Comparison of ENCODE assay signal across 8 cellular contexts in genomic region chr13:36275190-36276002, GRCh38. TPM values are rescaled to one million over a fixed set of nuclear protein-coding genes. Genes with fewer than 3 reads are reported as not detected.
DNase-seq lines count a peak whose midpoint lies in the region; ATAC-seq and TF ChIP-seq lines count a peak whose summit lies in the region.

No MANE protein-coding gene starts in this region.

- ATAC-seq in foreskin keratinocyte, result peak; percentile 51
- no peak for ATAC-seq in GM21717 (IDR thresholded peaks at IDR 0.05; ENCODE audit: unreplicated experiment)
- no peak for ATAC-seq in T-cell (replicated peaks in 1 of 4)

- H3K27ac ChIP-seq in foreskin keratinocyte, result no peak overlapping the region

- H3K4me3 Mint-ChIP-seq in T-cell, result no peak overlapping the region

- H3K4me1 ChIP-seq in foreskin keratinocyte, result no peaks in the 10 kb centered on the region

- H3K4me1 Mint-ChIP-seq in T-cell, result no peaks in the 10 kb centered on the region

- no peak overlapping the region for H3K27ac Mint-ChIP-seq in T-cell

- no peaks in the 10 kb centered on the region for H3K9me3 Mint-ChIP-seq in T-cell

- no peak for DNase-seq in GM06990 (ENCODE audit: extremely low read depth, insufficient read length)
- peak; percentile 31 for DNase-seq in MV-4-11 (lab: John Stamatoyannopoulos, UW)
- peak; percentile 36 for DNase-seq in SKM-1 (lab: John Stamatoyannopoulos, UW; ENCODE audit: unreplicated experiment)
- DNase-seq in foreskin keratinocyte, result peak in 1 of 2 donors; percentile 26
- no peak for DNase-seq in retinal pigment epithelial cell (ENCODE audit: low read depth)
- DNase-seq in activated gamma-delta T cell treated with Interleukin-2 at 50 U/mL for 16 hours, result no peak
- no peak for DNase-seq in T-cell

- no peak overlapping the region for H3K4me3 ChIP-seq in GM06990 (replicated peaks; ENCODE audit: low read depth, low read length)
- no peak overlapping the region for H3K4me3 ChIP-seq in retinal pigment epithelial cell (ENCODE audit: low read length)

- POLR2A ChIA-PET in T-cell (lab: Charles Lee), result no interaction called here

- H3K27me3 ChIP-seq in GM06990 (replicated peaks; ENCODE audit: control insufficient read depth, insufficient read depth, low read length) (no peaks in the 10 kb centered on the region), foreskin keratinocyte (no peaks in the 10 kb centered on the region)

- H3K36me3 ChIP-seq in GM06990 (ENCODE audit: control insufficient read depth, insufficient read depth, low read length), result no peaks in the 10 kb centered on the region

- H3K27me3 Mint-ChIP-seq in T-cell, result peaks cover 0 to 12% of the 10 kb centered on the region in 2 donors

- CTCF ChIA-PET in T-cell (lab: Charles Lee), result interaction anchor here (0.6 to 1.6 kb wide), 3 partner anchors 13 to 298 kb away, joined by 3 to 4 read pairs (median 3); no protein-coding TSS in a partner anchor

- TF ChIP-seq CTCF in GM06990 (IDR thresholded peaks at IDR 0.05; ENCODE audit: insufficient read depth, low read length, poor library complexity, severe bottlenecking) (peak; percentile 40), foreskin keratinocyte (conservative IDR thresholded peaks at IDR 0.05) (peak; percentile 71), retinal pigment epithelial cell (conservative IDR thresholded peaks at IDR 0.05; ENCODE audit: low read depth, low read length) (peak; percentile 62)

- no peaks in the 10 kb centered on the region for H3K36me3 Mint-ChIP-seq in T-cell

RNA-seq across cellular contexts. Expression of gene CCDC169, which starts 22.2 kb away (rescaled TPM):
- total RNA-seq in foreskin keratinocyte (0.17 and 0.25 TPM in 2 replicates), T-cell (not detected)
- 0.11 and 0.19 TPM in 2 replicates for polyA plus RNA-seq in foreskin keratinocyte

Comparison
In these comparisons a context has a peak if more than half of its experiments do, and no peak if none do; other contexts are left out.
1. DNase-seq: peak in MV-4-11 (single experiment) and SKM-1 (single experiment); none in GM06990 (single experiment), retinal pigment epithelial cell (single experiment), activated gamma-delta T cell treated with Interleukin-2 at 50 U/mL for 16 hours (single experiment) and T-cell (0 of 34).
2. Peak in every context shown above with its lines, with median percentiles within 50 percentile points of each other: CTCF ChIP-seq.